ENCODE assay signal across 9 cellular contexts in genomic region chr10:89805599-89806013, GRCh38.
DNase-seq lines count a peak whose midpoint lies in the region; ATAC-seq and TF ChIP-seq lines count a peak whose summit lies in the region.
"Had no signal": no experiment of that assay in that cellular context is flagged by ENCODE, and none has a peak within 500 bp of the region (broad histone marks: within the 10 kb centered on the region; RNA-seq: fewer than 3 reads in every experiment).

No MANE protein-coding gene starts in this region.

- no peaks in the 10 kb centered on the region for H3K9me3 Mint-ChIP-seq in activated naive CD8-positive, alpha-beta T cell treated with anti-CD3 and anti-CD28 coated beads, Interleukin-2, amount 10 ng/mL, durations not matched to agents 7 days and 5 days

- no peak for TF ChIP-seq CTCF in GM13977 (IDR thresholded peaks at IDR 0.05; ENCODE audit: extremely low read depth, insufficient read depth, missing control alignments)

- in situ Hi-C loops in GM13977 (cut with MboI; ENCODE audit: low pct_unique_long_range_greater_than_20kb, low sequenced_read_pairs, unreplicated experiment) = no loop called here

- no peak overlapping the region for H3K27ac Mint-ChIP-seq in activated naive CD8-positive, alpha-beta T cell treated with anti-CD3 and anti-CD28 coated beads, Interleukin-2, amount 10 ng/mL, durations not matched to agents 7 days and 5 days

- ATAC-seq in GM19467 (IDR thresholded peaks at IDR 0.05; ENCODE audit: unreplicated experiment) (peak; percentile 84), HG03108 (IDR thresholded peaks at IDR 0.05; ENCODE audit: unreplicated experiment) (peak; percentile 76)
- peak; percentile 30 for ATAC-seq in activated naive CD8-positive, alpha-beta T cell treated with anti-CD3 and anti-CD28 coated beads, Interleukin-2, amount 10 ng/mL, durations not matched to agents 7 days and 5 days (ENCODE audit: low read depth)
- ATAC-seq: HepG2 had no signal

- no peak overlapping the region for H3K4me3 Mint-ChIP-seq in activated naive CD8-positive, alpha-beta T cell treated with anti-CD3 and anti-CD28 coated beads, Interleukin-2, amount 10 ng/mL, durations not matched to agents 7 days and 5 days

- POLR2A ChIA-PET in activated naive CD8-positive, alpha-beta T cell treated with anti-CD3 and anti-CD28 coated beads, Interleukin-2, amount 10 ng/mL, durations not matched to agents 7 days and 5 days (lab: Charles Lee) = no interaction called here

- intact Hi-C loops in posterior vena cava (cut with DNase I) = no loop called here

- DNase-seq in GM13977 (ENCODE audit: low spot score) = peak; percentile 45
- no peak for DNase-seq in activated naive CD8-positive, alpha-beta T cell treated with anti-CD3 and anti-CD28 coated beads, Interleukin-2, amount 10 ng/mL, durations not matched to agents 7 days and 5 days
- DNase-seq in posterior vena cava (ENCODE audit: low spot score) = no peak
- no peak for DNase-seq in NCI-H1694 treated with DMSO at 0.1 percent for 48 hours (lab: John Stamatoyannopoulos, UW)
- DNase-seq in UCSD-AML1 (lab: John Stamatoyannopoulos, UW; ENCODE audit: unreplicated experiment) = no peak
- no peak for DNase-seq in DMS53 (lab: John Stamatoyannopoulos, UW)

- peaks cover 13% of the 10 kb centered on the region for H3K27me3 Mint-ChIP-seq in activated naive CD8-positive, alpha-beta T cell treated with anti-CD3 and anti-CD28 coated beads, Interleukin-2, amount 10 ng/mL, durations not matched to agents 7 days and 5 days

- no peaks in the 10 kb centered on the region for H3K36me3 Mint-ChIP-seq in activated naive CD8-positive, alpha-beta T cell treated with anti-CD3 and anti-CD28 coated beads, Interleukin-2, amount 10 ng/mL, durations not matched to agents 7 days and 5 days

- H3K4me1 Mint-ChIP-seq in activated naive CD8-positive, alpha-beta T cell treated with anti-CD3 and anti-CD28 coated beads, Interleukin-2, amount 10 ng/mL, durations not matched to agents 7 days and 5 days = peaks cover 8% of the 10 kb centered on the region

Comparison
In these comparisons a context has a peak if more than half of its experiments do, and no peak if none do; other contexts are left out.
1. ATAC-seq: peak in every context shown above with its lines; median percentile 84 in GM19467; 76 in HG03108; 30 in activated naive CD8-positive, alpha-beta T cell treated with anti-CD3 and anti-CD28 coated beads, Interleukin-2, amount 10 ng/mL, durations not matched to agents 7 days and 5 days.